Comparison of ENCODE assay signal across 15 cellular contexts in genomic region chr17:82221341-82221902, GRCh38. TPM values are rescaled to one million over a fixed set of nuclear protein-coding genes. Genes with fewer than 3 reads are reported as not detected.
DNase-seq lines count a peak whose midpoint lies in the region; ATAC-seq and TF ChIP-seq lines count a peak whose summit lies in the region.
"Had no signal": no experiment of that assay in that cellular context is flagged by ENCODE, and none has a peak within 500 bp of the region (broad histone marks: within the 10 kb centered on the region; RNA-seq: fewer than 3 reads in every experiment).

No MANE protein-coding gene starts in this region.

- H3K9me3 Mint-ChIP-seq in activated naive CD4-positive, alpha-beta T cell treated with anti-CD3 and anti-CD28 coated beads, Interleukin-2, amount 50 U/mL, for 24 hours = no peaks in the 10 kb centered on the region
- H3K9me3 Mint-ChIP-seq: CD4-positive, CD25-positive, alpha-beta regulatory T cell had no signal

- H3K23ac ChIP-seq in mesenchymal stem cell (ENCODE audit: low read length in 2 of 2) = peak overlapping the region in 1 of 2 experiments; percentile 36
- no peak overlapping the region for H3K23ac ChIP-seq in mesendoderm (ENCODE audit: low read length)

- no peaks in the 10 kb centered on the region for H4K20me1 ChIP-seq in smooth muscle cell (ENCODE audit: low read depth)
- H4K20me1 ChIP-seq: BLaER1 had no signal

- WGBS in mesenchymal stem cell = 77% methylated on average over 10 of the region's 10 CpGs
- WGBS in smooth muscle cell (ENCODE audit: low lambda C conversion rate) = 67% methylated on average over 10 of the region's 10 CpGs
- no CpG with 5 or more reads among the region's 10 CpGs for WGBS in mesendoderm (ENCODE audit: extremely low coverage, insufficient coverage, low lambda C conversion rate)

- peak overlapping the region; percentile 98 for H3K27ac ChIP-seq in RWPE2 (ENCODE audit: poor library complexity, severe bottlenecking)
- H3K27ac ChIP-seq in mesenchymal stem cell (ENCODE audit: low read length, poor library complexity, severe bottlenecking) = no peak overlapping the region
- peak overlapping the region; percentile 23 for H3K27ac ChIP-seq in smooth muscle cell (ENCODE audit: low read depth)
- H3K27ac ChIP-seq in mesendoderm (ENCODE audit: low read depth, low read length) = no peak overlapping the region
- H3K27ac ChIP-seq: 22Rv1, BLaER1, GM23248 had no signal

- H3K18ac ChIP-seq in mesenchymal stem cell (ENCODE audit: low read depth in 1 of 2, low read length in 2 of 2) (no peak overlapping the region), mesendoderm (ENCODE audit: low read length) (no peak overlapping the region)

- H3K14ac ChIP-seq in mesenchymal stem cell (ENCODE audit: low read length in 2 of 2) = no peak overlapping the region

- H3K56ac ChIP-seq in mesendoderm (ENCODE audit: low read length) = no peak overlapping the region

- H3K9ac ChIP-seq in mesenchymal stem cell (ENCODE audit: low read length) (no peak overlapping the region), smooth muscle cell (ENCODE audit: low read depth) (no peak overlapping the region), mesendoderm (ENCODE audit: low read length) (no peak overlapping the region)
- H3K9ac ChIP-seq: BLaER1, GM23248 had no signal

- no peak overlapping the region for H4K91ac ChIP-seq in mesenchymal stem cell (ENCODE audit: low read length)

- H3K4me1 ChIP-seq in RWPE2 (ENCODE audit: insufficient read depth, poor library complexity, severe bottlenecking) (peaks cover 16% of the 10 kb centered on the region), mesenchymal stem cell (ENCODE audit: control insufficient read depth, insufficient read depth, low read depth, low read length) (peaks cover 41% of the 10 kb centered on the region), smooth muscle cell (ENCODE audit: low read depth) (peaks cover 10% of the 10 kb centered on the region), mesendoderm (ENCODE audit: control insufficient read depth, low read depth, low read length) (no peaks in the 10 kb centered on the region)

- peak overlapping the region; percentile 66 for H3K27ac Mint-ChIP-seq in activated naive CD4-positive, alpha-beta T cell treated with anti-CD3 and anti-CD28 coated beads, Interleukin-2, amount 50 U/mL, for 24 hours
- H3K27ac Mint-ChIP-seq: CD4-positive, CD25-positive, alpha-beta regulatory T cell had no signal

- H2AFZ ChIP-seq in mesenchymal stem cell (ENCODE audit: low read depth, low read length) (no peak overlapping the region), smooth muscle cell (ENCODE audit: low read depth) (no peak overlapping the region)
- H2AFZ ChIP-seq: GM23248 had no signal

- no peaks in the 10 kb centered on the region for H3K27me3 Mint-ChIP-seq in activated naive CD4-positive, alpha-beta T cell treated with anti-CD3 and anti-CD28 coated beads, Interleukin-2, amount 50 U/mL, for 24 hours
- H3K27me3 Mint-ChIP-seq: CD4-positive, CD25-positive, alpha-beta regulatory T cell had no signal

- H3K36me3 Mint-ChIP-seq in activated naive CD4-positive, alpha-beta T cell treated with anti-CD3 and anti-CD28 coated beads, Interleukin-2, amount 50 U/mL, for 24 hours = no peaks in the 10 kb centered on the region
- H3K36me3 Mint-ChIP-seq: CD4-positive, CD25-positive, alpha-beta regulatory T cell had no signal

- H3K4me3 Mint-ChIP-seq in activated naive CD4-positive, alpha-beta T cell treated with anti-CD3 and anti-CD28 coated beads, Interleukin-2, amount 50 U/mL, for 24 hours = no peak overlapping the region

- H3K27me3 ChIP-seq in RWPE2 (ENCODE audit: insufficient read depth, poor library complexity, severe bottlenecking) = no peaks in the 10 kb centered on the region
- H3K27me3 ChIP-seq in mesenchymal stem cell (ENCODE audit: control insufficient read depth in 1 of 2, insufficient read depth in 1 of 2, low read length in 2 of 2) = no peaks in the 10 kb centered on the region
- H3K27me3 ChIP-seq in smooth muscle cell (ENCODE audit: low read depth) = no peaks in the 10 kb centered on the region
- H3K27me3 ChIP-seq in mesendoderm (ENCODE audit: insufficient read depth, low read length, poor library complexity) = no peaks in the 10 kb centered on the region
- H3K27me3 ChIP-seq: BLaER1 had no signal

- H3K4me1 Mint-ChIP-seq in activated naive CD4-positive, alpha-beta T cell treated with anti-CD3 and anti-CD28 coated beads, Interleukin-2, amount 50 U/mL, for 24 hours = peaks cover 2% of the 10 kb centered on the region

- no peak overlapping the region for H2BK5ac ChIP-seq in mesenchymal stem cell (ENCODE audit: low read depth, low read length, poor library complexity, severe bottlenecking)
- no peak overlapping the region for H2BK5ac ChIP-seq in mesendoderm (ENCODE audit: low read length)

- H3F3A ChIP-seq in smooth muscle cell (ENCODE audit: low read depth) = peaks cover 5% of the 10 kb centered on the region

- H3K4me2 ChIP-seq in mesenchymal stem cell (ENCODE audit: low read length, poor library complexity, severe bottlenecking) = no peak overlapping the region
- H3K4me2 ChIP-seq in smooth muscle cell = no peak overlapping the region
- no peak overlapping the region for H3K4me2 ChIP-seq in mesendoderm (ENCODE audit: low read length)
- H3K4me2 ChIP-seq: BLaER1 had no signal

- no peak overlapping the region for H3K4me3 ChIP-seq in RWPE2 (ENCODE audit: severe bottlenecking)
- no peak overlapping the region for H3K4me3 ChIP-seq in mesenchymal stem cell (ENCODE audit: insufficient read depth in 1 of 2, low read depth in 1 of 2, low read length in 2 of 2)
- H3K4me3 ChIP-seq in smooth muscle cell = no peak overlapping the region
- no peak overlapping the region for H3K4me3 ChIP-seq in mesendoderm (ENCODE audit: low read length)
- H3K4me3 ChIP-seq: BLaER1, GM23248 had no signal

- H4K8ac ChIP-seq in mesenchymal stem cell (ENCODE audit: low read length) (peak overlapping the region; percentile 76), mesendoderm (ENCODE audit: low read depth, low read length) (no peak overlapping the region)

- no peak for DNase-seq in activated naive CD4-positive, alpha-beta T cell treated with anti-CD3 and anti-CD28 coated beads, Interleukin-2, amount 50 U/mL, for 16 hours
- no peak for DNase-seq in RWPE2 (ENCODE audit: low spot score)
- DNase-seq in mesenchymal stem cell = no peak
- DNase-seq in smooth muscle cell (lab: John Stamatoyannopoulos, UW; ENCODE audit: unreplicated experiment) = no peak
- DNase-seq in mesendoderm = no peak
- DNase-seq in activated CD4-positive, alpha-beta T cell treated with anti-CD3 and anti-CD28 coated beads, Interleukin-2, amount 50 U/mL, for 4 hours = no peak
- DNase-seq in AML-193 (lab: John Stamatoyannopoulos, UW) = no peak
- DNase-seq: CD4-positive, CD25-positive, alpha-beta regulatory T cell; DMS53; GF-D8; GM23248 had no signal

- H3K79me1 ChIP-seq in mesenchymal stem cell (replicated peaks; ENCODE audit: low read length, poor library complexity, severe bottlenecking) = peaks cover 8% of the 10 kb centered on the region
- no peaks in the 10 kb centered on the region for H3K79me1 ChIP-seq in mesendoderm (ENCODE audit: low read length)

- H2BK12ac ChIP-seq in mesenchymal stem cell (ENCODE audit: low read length in 2 of 2) = no peak overlapping the region

- peak overlapping the region in 1 of 2 experiments; percentile 47 for H3K4ac ChIP-seq in mesenchymal stem cell (ENCODE audit: low read depth in 1 of 2, low read length in 2 of 2)
- no peak overlapping the region for H3K4ac ChIP-seq in mesendoderm (ENCODE audit: low read depth, low read length)

- H3K79me2 ChIP-seq in smooth muscle cell (ENCODE audit: low read depth) (peaks cover 11% of the 10 kb centered on the region), mesendoderm (ENCODE audit: control insufficient read depth, insufficient read depth, low read length) (no peaks in the 10 kb centered on the region)

- H2BK15ac ChIP-seq in mesenchymal stem cell (ENCODE audit: low read depth, poor library complexity, severe bottlenecking) = no peak overlapping the region
- H2BK15ac ChIP-seq in mesendoderm (replicated peaks; ENCODE audit: low read depth) = no peak overlapping the region

- ATAC-seq in RWPE2 (ENCODE audit: low read depth) = no peak
- ATAC-seq: HCT116 had no signal

- H3K9me3 ChIP-seq in RWPE2 (ENCODE audit: severe bottlenecking) (no peaks in the 10 kb centered on the region), mesenchymal stem cell (ENCODE audit: control insufficient read depth, low read length) (no peaks in the 10 kb centered on the region), smooth muscle cell (replicated peaks; ENCODE audit: low read depth) (no peaks in the 10 kb centered on the region)
- H3K9me3 ChIP-seq: BLaER1 had no signal

- TF ChIP-seq CTCF in RWPE2 (IDR thresholded peaks at IDR 0.05; ENCODE audit: poor library complexity, severe bottlenecking) (no peak), smooth muscle cell (IDR thresholded peaks at IDR 0.05; ENCODE audit: borderline replicate concordance, insufficient read depth, poor library complexity, severe bottlenecking) (no peak)

- H2BK120ac ChIP-seq in mesenchymal stem cell (ENCODE audit: low read depth, low read length) (peak overlapping the region; percentile 50), mesendoderm (ENCODE audit: low read depth, low read length) (no peak overlapping the region)

- H3K36me3 ChIP-seq in RWPE2 (ENCODE audit: low read depth) (no peaks in the 10 kb centered on the region), mesenchymal stem cell (ENCODE audit: control insufficient read depth in 1 of 2, insufficient read depth in 2 of 2, low read depth in 1 of 2, low read length in 2 of 2) (no peaks in the 10 kb centered on the region), smooth muscle cell (ENCODE audit: low read depth) (no peaks in the 10 kb centered on the region), mesendoderm (ENCODE audit: control insufficient read depth, insufficient read depth, low read length) (no peaks in the 10 kb centered on the region)
- H3K36me3 ChIP-seq: BLaER1 had no signal

- H2AK5ac ChIP-seq in mesenchymal stem cell (ENCODE audit: low read length, severe bottlenecking) = no peak overlapping the region
- H2AK5ac ChIP-seq in mesendoderm (ENCODE audit: low read length) = no peak overlapping the region

- H4K5ac ChIP-seq in mesendoderm (ENCODE audit: low read length) = no peak overlapping the region

RNA-seq across cellular contexts. Expression of gene SLC16A3, which starts 7.4 kb away (rescaled TPM):
- polyA plus RNA-seq in mesenchymal stem cell (2013, experiment 1 of 2) = 217 TPM
- 200 TPM for polyA plus RNA-seq in mesenchymal stem cell (2013, experiment 2 of 2)
- 151 and 180 TPM in 2 replicates for total RNA-seq in smooth muscle cell
- polyA plus RNA-seq in smooth muscle cell = 83.3 and 96.1 TPM in 2 replicates
- polyA plus RNA-seq in mesendoderm (2013, experiment 1 of 2) = 1.9 TPM
- polyA plus RNA-seq in mesendoderm (2013, experiment 2 of 2) = 1.6 TPM

RNA-seq across cellular contexts. Expression of gene CCDC57, which starts 8.8 kb away (rescaled TPM):
- polyA plus RNA-seq in mesenchymal stem cell (2013, experiment 1 of 2) = 20.2 TPM
- polyA plus RNA-seq in mesenchymal stem cell (2013, experiment 2 of 2) = 19.0 TPM
- 11.4 and 18.3 TPM in 2 replicates for total RNA-seq in smooth muscle cell
- 23.1 and 34.6 TPM in 2 replicates for polyA plus RNA-seq in smooth muscle cell
- 6.8 TPM for polyA plus RNA-seq in mesendoderm (2013, experiment 1 of 2)
- 7.4 TPM for polyA plus RNA-seq in mesendoderm (2013, experiment 2 of 2)

RNA-seq across cellular contexts. Expression of gene CSNK1D, which starts 52.1 kb away (rescaled TPM):
- 100 TPM for polyA plus RNA-seq in mesenchymal stem cell (2013, experiment 1 of 2)
- polyA plus RNA-seq in mesenchymal stem cell (2013, experiment 2 of 2) = 98.8 TPM
- 51.6 and 75.3 TPM in 2 replicates for total RNA-seq in smooth muscle cell
- polyA plus RNA-seq in smooth muscle cell = 135 and 172 TPM in 2 replicates
- polyA plus RNA-seq in mesendoderm (2013, experiment 1 of 2) = 76.4 TPM
- 75.9 TPM for polyA plus RNA-seq in mesendoderm (2013, experiment 2 of 2)

Comparison
In these comparisons a context has a peak if more than half of its experiments do, and no peak if none do; other contexts are left out.
1. H3K27ac ChIP-seq: peak in RWPE2 (single experiment) and smooth muscle cell (single experiment); none in mesenchymal stem cell (single experiment) and mesendoderm (single experiment).